In genomic region chr1:233367057-233367759, GRCh38 we compare ENCODE assay signal across 18 cellular contexts. TPM values are rescaled to one million over a fixed set of nuclear protein-coding genes. Genes with fewer than 3 reads are reported as not detected.
DNase-seq lines count a peak whose midpoint lies in the region; ATAC-seq lines count a peak whose summit lies in the region.
"Had no signal": no experiment of that assay in that cellular context is flagged by ENCODE, and none has a peak within 500 bp of the region (broad histone marks: within the 10 kb centered on the region; RNA-seq: fewer than 3 reads in every experiment).

No MANE protein-coding gene starts in this region.

- H3K9me3 ChIP-seq in HUES64 (ENCODE audit: insufficient read depth, low read depth, low read length) (no peaks in the 10 kb centered on the region), mesenchymal stem cell (ENCODE audit: control insufficient read depth, low read length) (no peaks in the 10 kb centered on the region)
- H3K9me3 ChIP-seq: psoas muscle, upper lobe of left lung had no signal

- H3K79me1 ChIP-seq in mesenchymal stem cell (replicated peaks; ENCODE audit: low read length, poor library complexity, severe bottlenecking), result peaks cover 2% of the 10 kb centered on the region

- 83% methylated on average over 4 of the region's 6 CpGs for WGBS in HUES64
- WGBS in mesenchymal stem cell, result 62% methylated on average over 3 of the region's 6 CpGs

- in situ Hi-C loops in Caki2 (cut with HindIII; ENCODE audit: low pct_unique_long_range_greater_than_20kb, low sequenced_read_pairs), result no loop called here

- peak overlapping the region; percentile 17; the same call in 1 of the 2 replicates for H3K9ac ChIP-seq in HUES64 (ENCODE audit: low read depth, low read length)
- H3K9ac ChIP-seq in mesenchymal stem cell (ENCODE audit: low read length), result no peak overlapping the region

- no peak for ATAC-seq in GM18502 (IDR thresholded peaks at IDR 0.05; ENCODE audit: poor library complexity, unreplicated experiment)
- ATAC-seq: activated CD4-positive, CD25-positive, alpha-beta regulatory T cell treated with anti-CD3 and anti-CD28 coated beads, Interleukin-2, amount 50 U/mL, for 24 hours; psoas muscle had no signal

- no peak overlapping the region for H2BK5ac ChIP-seq in mesenchymal stem cell (ENCODE audit: low read depth, low read length, poor library complexity, severe bottlenecking)

- no peak overlapping the region for H2BK15ac ChIP-seq in mesenchymal stem cell (ENCODE audit: low read depth, poor library complexity, severe bottlenecking)

- H3K23ac ChIP-seq in mesenchymal stem cell (ENCODE audit: low read length in 2 of 2), result no peak overlapping the region

- no peaks in the 10 kb centered on the region for H3K27me3 ChIP-seq in HUES64 (ENCODE audit: insufficient read depth, low read length)
- peaks cover 0 to 5% of the 10 kb centered on the region in 2 experiments for H3K27me3 ChIP-seq in mesenchymal stem cell (ENCODE audit: control insufficient read depth in 1 of 2, insufficient read depth in 1 of 2, low read length in 2 of 2)
- H3K27me3 ChIP-seq: upper lobe of left lung had no signal

- peak overlapping the region; percentile 65; the same call in 1 of the 2 replicates for H3K27ac ChIP-seq in HUES64 (ENCODE audit: low read depth, low read length)
- H3K27ac ChIP-seq in mesenchymal stem cell (ENCODE audit: low read length, poor library complexity, severe bottlenecking), result peak overlapping the region; percentile 17
- H3K27ac ChIP-seq: psoas muscle had no signal

- H2AFZ ChIP-seq in mesenchymal stem cell (ENCODE audit: low read depth, low read length), result no peak overlapping the region

- peaks cover 38% of the 10 kb centered on the region for H3K4me1 ChIP-seq in HUES64 (ENCODE audit: insufficient read depth, low read length)
- peaks cover 9% of the 10 kb centered on the region for H3K4me1 ChIP-seq in mesenchymal stem cell (ENCODE audit: control insufficient read depth, insufficient read depth, low read depth, low read length)
- H3K4me1 ChIP-seq: psoas muscle had no signal

- H2BK120ac ChIP-seq in mesenchymal stem cell (ENCODE audit: low read depth, low read length), result no peak overlapping the region

- no peak overlapping the region for H3K4me2 ChIP-seq in mesenchymal stem cell (ENCODE audit: low read length, poor library complexity, severe bottlenecking)

- H3K18ac ChIP-seq in mesenchymal stem cell (ENCODE audit: low read depth in 1 of 2, low read length in 2 of 2), result no peak overlapping the region

- H3K4me3 ChIP-seq in HUES64 (ENCODE audit: low read length), result no peak overlapping the region
- no peak overlapping the region for H3K4me3 ChIP-seq in mesenchymal stem cell (ENCODE audit: insufficient read depth in 1 of 2, low read depth in 1 of 2, low read length in 2 of 2)
- H3K4me3 ChIP-seq: psoas muscle, upper lobe of left lung had no signal

- no peak overlapping the region for H2BK12ac ChIP-seq in mesenchymal stem cell (ENCODE audit: low read length in 2 of 2)

- H4K91ac ChIP-seq in mesenchymal stem cell (ENCODE audit: low read length), result no peak overlapping the region

- no peak overlapping the region for H3K14ac ChIP-seq in mesenchymal stem cell (ENCODE audit: low read length in 2 of 2)

- peak overlapping the region; percentile 54 for H2AK5ac ChIP-seq in mesenchymal stem cell (ENCODE audit: low read length, severe bottlenecking)

- H4K8ac ChIP-seq in mesenchymal stem cell (ENCODE audit: low read length), result no peak overlapping the region

- H3K36me3 ChIP-seq in HUES64 (ENCODE audit: insufficient read depth, low read length) (peaks cover 6% of the 10 kb centered on the region), mesenchymal stem cell (ENCODE audit: control insufficient read depth in 1 of 2, insufficient read depth in 2 of 2, low read depth in 1 of 2, low read length in 2 of 2) (no peaks in the 10 kb centered on the region)
- H3K36me3 ChIP-seq: upper lobe of left lung had no signal

- H3K4ac ChIP-seq in mesenchymal stem cell (ENCODE audit: low read depth in 1 of 2, low read length in 2 of 2), result no peak overlapping the region

- peak; percentile 72 for DNase-seq in Caki2 (ENCODE audit: low read depth)
- peak; percentile 26 for DNase-seq in fibroblast of peridontal ligament (ENCODE audit: extremely low read depth)
- DNase-seq in mesenchymal stem cell, result no peak
- DNase-seq in middle frontal gyrus (ENCODE audit: extremely low spot score, low spot score), result no peak
- no peak for DNase-seq in NCI-H2196 (lab: John Stamatoyannopoulos, UW; ENCODE audit: unreplicated experiment)
- no peak for DNase-seq in DMS153 treated with DMSO at 0.1 percent for 48 hours (lab: John Stamatoyannopoulos, UW; ENCODE audit: unreplicated experiment)
- DNase-seq: activated naive CD8-positive, alpha-beta T cell treated with anti-CD3 and anti-CD28 coated beads, Interleukin-2, amount 10 ng/mL, durations not matched to agents 7 days and 5 days; activated T-cell treated with anti-CD3 and anti-CD28 coated beads for 4 hours; GOT3; hypothalamus; NCI-H226; psoas muscle; stimulated activated CD4-positive, alpha-beta T cell treated with anti-CD3 and anti-CD28 coated beads, Interleukin-1b, Interleukin-23, amount 100 ng/mL, for 48 hours; SW 1271 had no signal

RNA-seq across cellular contexts. Expression of gene MAP3K21, which starts 39.7 kb away (rescaled TPM):
- 4.9 and 6.6 TPM in 2 replicates for total RNA-seq in Caki2 (2014; rRNA removed; shearing (Covaris generic); ENCODE audit: low replicate concordance)
- 9.3 TPM for polyA plus RNA-seq in HUES64 (2013, experiment 1 of 2)
- 9.7 TPM for polyA plus RNA-seq in HUES64 (2013, experiment 2 of 2)
- polyA plus RNA-seq in mesenchymal stem cell (2013, experiment 1 of 2), result 0.32 TPM
- polyA plus RNA-seq in mesenchymal stem cell (2013, experiment 2 of 2), result 0.29 TPM

Comparison
In these comparisons a context has a peak if more than half of its experiments do, and no peak if none do; other contexts are left out.
1. DNase-seq: peak in Caki2 (single experiment) and fibroblast of peridontal ligament (single experiment); none in mesenchymal stem cell (single experiment), middle frontal gyrus (single experiment), NCI-H2196 (single experiment) and DMS153 treated with DMSO at 0.1 percent for 48 hours (single experiment).